8 cellular contexts compared by ENCODE assay signal in genomic region chr15:41116116-41116871, GRCh38. TPM values are rescaled to one million over a fixed set of nuclear protein-coding genes. Genes with fewer than 3 reads are reported as not detected.
A peak's percentile ranks its signal among the peaks of the same experiment; 100 is the strongest.
DNase-seq lines count a peak whose midpoint lies in the region; ATAC-seq, FAIRE-seq and TF ChIP-seq lines count a peak whose summit lies in the region.

A gene with protein sequence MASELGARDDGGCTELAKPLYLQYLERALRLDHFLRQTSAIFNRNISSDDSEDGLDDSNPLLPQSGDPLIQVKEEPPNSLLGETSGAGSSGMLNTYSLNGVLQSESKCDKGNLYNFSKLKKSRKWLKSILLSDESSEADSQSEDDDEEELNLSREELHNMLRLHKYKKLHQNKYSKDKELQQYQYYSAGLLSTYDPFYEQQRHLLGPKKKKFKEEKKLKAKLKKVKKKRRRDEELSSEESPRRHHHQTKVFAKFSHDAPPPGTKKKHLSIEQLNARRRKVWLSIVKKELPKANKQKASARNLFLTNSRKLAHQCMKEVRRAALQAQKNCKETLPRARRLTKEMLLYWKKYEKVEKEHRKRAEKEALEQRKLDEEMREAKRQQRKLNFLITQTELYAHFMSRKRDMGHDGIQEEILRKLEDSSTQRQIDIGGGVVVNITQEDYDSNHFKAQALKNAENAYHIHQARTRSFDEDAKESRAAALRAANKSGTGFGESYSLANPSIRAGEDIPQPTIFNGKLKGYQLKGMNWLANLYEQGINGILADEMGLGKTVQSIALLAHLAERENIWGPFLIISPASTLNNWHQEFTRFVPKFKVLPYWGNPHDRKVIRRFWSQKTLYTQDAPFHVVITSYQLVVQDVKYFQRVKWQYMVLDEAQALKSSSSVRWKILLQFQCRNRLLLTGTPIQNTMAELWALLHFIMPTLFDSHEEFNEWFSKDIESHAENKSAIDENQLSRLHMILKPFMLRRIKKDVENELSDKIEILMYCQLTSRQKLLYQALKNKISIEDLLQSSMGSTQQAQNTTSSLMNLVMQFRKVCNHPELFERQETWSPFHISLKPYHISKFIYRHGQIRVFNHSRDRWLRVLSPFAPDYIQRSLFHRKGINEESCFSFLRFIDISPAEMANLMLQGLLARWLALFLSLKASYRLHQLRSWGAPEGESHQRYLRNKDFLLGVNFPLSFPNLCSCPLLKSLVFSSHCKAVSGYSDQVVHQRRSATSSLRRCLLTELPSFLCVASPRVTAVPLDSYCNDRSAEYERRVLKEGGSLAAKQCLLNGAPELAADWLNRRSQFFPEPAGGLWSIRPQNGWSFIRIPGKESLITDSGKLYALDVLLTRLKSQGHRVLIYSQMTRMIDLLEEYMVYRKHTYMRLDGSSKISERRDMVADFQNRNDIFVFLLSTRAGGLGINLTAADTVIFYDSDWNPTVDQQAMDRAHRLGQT (N-terminal part only) (minus strand): TSS chr15:41116280. CDS start chr15:41096310, 19,970 bp downstream.

- peaks cover 13% of the 10 kb centered on the region for H3K4me1 ChIP-seq in keratinocyte (ENCODE audit: control insufficient read depth, extremely low read depth, insufficient read depth, low read length)

- ATAC-seq in GM19035 (IDR thresholded peaks at IDR 0.05; ENCODE audit: unreplicated experiment) (peak; percentile 77), HG03354 (IDR thresholded peaks at IDR 0.05; ENCODE audit: poor library complexity, severe bottlenecking, unreplicated experiment) (peak; percentile 81)

- no peaks in the 10 kb centered on the region for H3K9me1 ChIP-seq in keratinocyte (ENCODE audit: control insufficient read depth, extremely low read depth, insufficient read depth, low read length)

- DNase-seq in AG09309 (ENCODE audit: low read depth) (peak; percentile 93), NCI-H460 (ENCODE audit: extremely low read depth, low read depth) (peak; percentile 98), cerebellar nuclear complex (lab: John Stamatoyannopoulos, UW) (peak; percentile 84 to 95), keratinocyte (ENCODE audit: low read depth, low spot score) (peak; percentile 89)
- peak; percentile 95 for DNase-seq in activated CD4-positive, CD25-positive, alpha-beta regulatory T cell treated with anti-CD3 and anti-CD28 coated beads, Interleukin-2, amount 50 U/mL, for 72 hours
- DNase-seq in stimulated activated CD4-positive, alpha-beta T cell treated with anti-CD3 and anti-CD28 coated beads, Interleukin-15, amount 100 ng/mL, for 1 hour (ENCODE audit: low read depth in 1 of 2, low spot score in 1 of 2): peak; percentile 84 to 88

- TF ChIP-seq CTCF in AG09309 (IDR thresholded peaks at IDR 0.05; ENCODE audit: control insufficient read depth, insufficient read depth, low read depth, low read length, missing control alignments) (no peak), keratinocyte (optimal IDR thresholded peaks at IDR 0.05 in 1 of 3, IDR thresholded peaks at IDR 0.05 in 1 of 3, conservative IDR thresholded peaks at IDR 0.05 in 1 of 3; ENCODE audit: extremely low read depth in 1 of 3, insufficient read depth in 2 of 3, low read length in 3 of 3) (no peak)

- H3K9me3 ChIP-seq in keratinocyte (ENCODE audit: control insufficient read depth, low read depth, low read length): no peaks in the 10 kb centered on the region

- FAIRE-seq in keratinocyte (lab: Jason Lieb, UNC): peak; percentile 83

- H3K4me2 ChIP-seq in keratinocyte (ENCODE audit: control insufficient read depth, extremely low read depth, insufficient read depth, low read depth, low read length): peak within 1 kb of the TSS; percentile 93

- H3K4me3 ChIP-seq in AG09309 (ENCODE audit: control insufficient read depth, low read depth, low read length): peak within 1 kb of the TSS; percentile 88
- peak within 1 kb of the TSS; percentile 81 to 97 (median 91) for H3K4me3 ChIP-seq in keratinocyte (ENCODE audit: control insufficient read depth in 2 of 3, extremely low read depth in 1 of 3, insufficient read depth in 2 of 3, low read depth in 1 of 3, low read length in 3 of 3)

- peaks cover 0 to 4% of the 10 kb centered on the region in 2 experiments for H3K36me3 ChIP-seq in keratinocyte (ENCODE audit: control insufficient read depth in 2 of 2, extremely low read depth in 1 of 2, insufficient read depth in 2 of 2, low read length in 2 of 2)

- H3K27me3 ChIP-seq in keratinocyte (ENCODE audit: control insufficient read depth, extremely low read depth, insufficient read depth, low read length): no peaks in the 10 kb centered on the region

- H3K79me2 ChIP-seq in keratinocyte (ENCODE audit: control insufficient read depth, insufficient read depth, low read length): peaks cover 43% of the 10 kb centered on the region

- peak within 1 kb of the TSS; percentile 96 for H2AFZ ChIP-seq in keratinocyte (ENCODE audit: control insufficient read depth, low read length)

- no peaks in the 10 kb centered on the region for H4K20me1 ChIP-seq in keratinocyte (ENCODE audit: control insufficient read depth, extremely low read depth, insufficient read depth, low read length)

- H3K9ac ChIP-seq in keratinocyte (ENCODE audit: control insufficient read depth, extremely low read depth, insufficient read depth, low read length): peak within 1 kb of the TSS; percentile 100

- H3K27ac ChIP-seq in keratinocyte (ENCODE audit: control insufficient read depth, insufficient read depth, low read length): peak within 1 kb of the TSS; percentile 99

- dilution Hi-C loops in keratinocyte (cut with MboI; ENCODE audit: extremely low pct_ligation_motif_present, low sequenced_read_pairs): no loop called here

RNA-seq across cellular contexts. Expression of the gene that starts here (rescaled TPM):
- total RNA-seq in NCI-H460 (2014; rRNA removed; shearing (Covaris generic)): 22.9 and 25.2 TPM in 2 replicates
- polyA plus RNA-seq in NCI-H460 (2014; cell fraction: nucleus; rRNA removed): 39.7 and 44.2 TPM in 2 replicates
- polyA plus RNA-seq in keratinocyte: 6.7 to 10.3 TPM (median 8.0 TPM) in 3 replicates
- polyA plus RNA-seq in keratinocyte (2011; ENCODE audit: low read depth): 10.9 TPM
- polyA plus RNA-seq in keratinocyte (2011; cell fraction: cytosol; rRNA removed): 6.1 and 6.4 TPM in 2 replicates
- 16.4 and 16.7 TPM in 2 replicates for polyA plus RNA-seq in keratinocyte (2011; cell fraction: nucleus; rRNA removed)
- 8.7 and 18.1 TPM in 2 replicates for polyA plus RNA-seq in keratinocyte (2012; ENCODE audit: low replicate concordance)
- 8.8 to 24.0 TPM (median 21.6 TPM) in 3 replicates for polyA minus RNA-seq in keratinocyte
- polyA minus RNA-seq in keratinocyte (2011; cell fraction: cytosol; rRNA and poly(A)+ RNA removed): 5.4 TPM
- 20.6 and 40.3 TPM in 2 replicates for polyA minus RNA-seq in keratinocyte (2011; cell fraction: nucleus; rRNA and poly(A)+ RNA removed)

Comparison
In these comparisons a context has a peak if more than half of its experiments do, and no peak if none do; other contexts are left out.
1. Peak in every context shown above with its lines: DNase-seq, ATAC-seq, H3K4me3 ChIP-seq and H3K27ac ChIP-seq.